In genomic region chr11:130181295-130182272, GRCh38 we compare ENCODE assay signal across 1 cellular context.
TF ChIP-seq lines count a peak whose summit lies in the region.

No MANE protein-coding gene starts in this region.

TF ChIP-seq in HepG2, 621 proteins besides CTCF, POLR2A, EP300 and RAD21 (continued from another document and continues in another):
- TF ChIP-seq ATF4 (CRISPR knock-in tag; IDR thresholded peaks at IDR 0.05), result peak in 1 of 2 experiments; percentile 63; a peak in 1 of 4 replicates
- no peak for TF ChIP-seq THAP8 (CRISPR knock-in tag; IDR thresholded peaks at IDR 0.05; ENCODE audit: borderline replicate concordance)
- no peak; the same call in 1 of the 2 replicates for TF ChIP-seq ZSCAN29 (CRISPR knock-in tag; conservative IDR thresholded peaks at IDR 0.05)
- TF ChIP-seq CHD4 (IDR thresholded peaks at IDR 0.05; ENCODE audit: borderline replicate concordance, low read length), result no peak
- peak; percentile 54; the same call in 1 of the 2 replicates for TF ChIP-seq ZNF350 (CRISPR knock-in tag; IDR thresholded peaks at IDR 0.05; ENCODE audit: borderline replicate concordance, low read depth)
- no peak for TF ChIP-seq BRD4 (CRISPR knock-in tag; IDR thresholded peaks at IDR 0.05)
- TF ChIP-seq AKAP8 (CRISPR knock-in tag; IDR thresholded peaks at IDR 0.05), result no peak
- TF ChIP-seq FOSL1 (CRISPR knock-in tag; IDR thresholded peaks at IDR 0.05; ENCODE audit: borderline replicate concordance), result no peak; the same call in 1 of the 2 replicates
- TF ChIP-seq ATF7-NPFF (CRISPR knock-in tag; IDR thresholded peaks at IDR 0.05; ENCODE audit: low read depth), result no peak
- TF ChIP-seq HNF4G (IDR thresholded peaks at IDR 0.05; ENCODE audit: borderline replicate concordance, low read depth, low read length), result peak; percentile 20; the same call in 1 of the 2 replicates
- peak; percentile 44; the same call in 1 of the 2 replicates for TF ChIP-seq HNF4G (CRISPR knock-in tag; IDR thresholded peaks at IDR 0.05; ENCODE audit: borderline replicate concordance, low read depth)
- TF ChIP-seq FOXC1 (CRISPR knock-in tag; IDR thresholded peaks at IDR 0.05; ENCODE audit: borderline replicate concordance), result no peak
- TF ChIP-seq NR0B2 (CRISPR knock-in tag; IDR thresholded peaks at IDR 0.05), result no peak
- TF ChIP-seq TOE1 (CRISPR knock-in tag; IDR thresholded peaks at IDR 0.05), result 0 out of 2 replicates have a peak, but pooled peaks have one; percentile 30
- TF ChIP-seq POLR2G (IDR thresholded peaks at IDR 0.05; ENCODE audit: low read depth, low read length), result peak; percentile 96
- no peak for TF ChIP-seq SNRNP70 (IDR thresholded peaks at IDR 0.05; ENCODE audit: low read depth, low read length)
- TF ChIP-seq HDAC6 (IDR thresholded peaks at IDR 0.05; ENCODE audit: low read depth, low read length), result no peak
- peak; percentile 43 for TF ChIP-seq SPEN (CRISPR knock-in tag; IDR thresholded peaks at IDR 0.05; ENCODE audit: low read depth)
- no peak for TF ChIP-seq ZNF672 (CRISPR knock-in tag; IDR thresholded peaks at IDR 0.05)
- no peak for TF ChIP-seq ZNF10 (CRISPR knock-in tag; IDR thresholded peaks at IDR 0.05; ENCODE audit: borderline replicate concordance, low read depth)
- peak; percentile 90 for TF ChIP-seq RARA (CRISPR knock-in tag; IDR thresholded peaks at IDR 0.05)
- TF ChIP-seq GZF1 (CRISPR knock-in tag; IDR thresholded peaks at IDR 0.05), result no peak
- 0 out of 2 replicates have a peak, but pooled peaks have one; percentile 31 for TF ChIP-seq STAT5B (CRISPR knock-in tag; IDR thresholded peaks at IDR 0.05)
- peak; percentile 68 for TF ChIP-seq BRCA1 (CRISPR knock-in tag; IDR thresholded peaks at IDR 0.05)
- TF ChIP-seq SALL2 (CRISPR knock-in tag; IDR thresholded peaks at IDR 0.05), result peak; percentile 65; the same call in 1 of the 2 replicates
- TF ChIP-seq RBM22 (optimal IDR thresholded peaks at IDR 0.05; ENCODE audit: low read length), result no peak
- TF ChIP-seq HMG20B (CRISPR knock-in tag; conservative IDR thresholded peaks at IDR 0.05), result 0 out of 2 replicates have a peak, but pooled peaks have one; percentile 61
- no peak for TF ChIP-seq ZFP82 (CRISPR knock-in tag; IDR thresholded peaks at IDR 0.05; ENCODE audit: borderline replicate concordance)
- TF ChIP-seq NCOA1 (CRISPR knock-in tag; IDR thresholded peaks at IDR 0.05), result peak; percentile 50; the same call in 1 of the 2 replicates
- peak; percentile 86 for TF ChIP-seq FOSL2 (CRISPR knock-in tag; IDR thresholded peaks at IDR 0.05)
- TF ChIP-seq LRRFIP1 (CRISPR knock-in tag; conservative IDR thresholded peaks at IDR 0.05), result no peak
- TF ChIP-seq ZNF337 (CRISPR knock-in tag; IDR thresholded peaks at IDR 0.05; ENCODE audit: borderline replicate concordance, low read depth), result no peak
- TF ChIP-seq PRDM4 (CRISPR knock-in tag; IDR thresholded peaks at IDR 0.05; ENCODE audit: borderline replicate concordance), result no peak
- no peak for TF ChIP-seq HNRNPLL (IDR thresholded peaks at IDR 0.05; ENCODE audit: low read depth, low read length, poor library complexity, severe bottlenecking)
- peak; percentile 78 for TF ChIP-seq KAT8 (CRISPR knock-in tag; IDR thresholded peaks at IDR 0.05)
- TF ChIP-seq ZNF644 (CRISPR knock-in tag; IDR thresholded peaks at IDR 0.05; ENCODE audit: low read depth), result 0 out of 2 replicates have a peak, but pooled peaks have one; percentile 13
- TF ChIP-seq HNF4A (CRISPR knock-in tag; IDR thresholded peaks at IDR 0.05), result peak; percentile 79
- TF ChIP-seq SP5 (CRISPR knock-in tag; IDR thresholded peaks at IDR 0.05; ENCODE audit: borderline replicate concordance, low read depth), result peak; percentile 99
- peak; percentile 97 for TF ChIP-seq PAXIP1 (CRISPR knock-in tag; conservative IDR thresholded peaks at IDR 0.05)
- no peak for TF ChIP-seq RAD51 (IDR thresholded peaks at IDR 0.05; ENCODE audit: borderline replicate concordance)
- no peak for TF ChIP-seq ZNF576 (CRISPR knock-in tag; IDR thresholded peaks at IDR 0.05)
- TF ChIP-seq ZNF577 (CRISPR knock-in tag; IDR thresholded peaks at IDR 0.05; ENCODE audit: borderline replicate concordance, low read depth), result no peak
- no peak for TF ChIP-seq ZBTB46 (CRISPR knock-in tag; IDR thresholded peaks at IDR 0.05; ENCODE audit: borderline replicate concordance)
- no peak for TF ChIP-seq ZNF776 (CRISPR knock-in tag; IDR thresholded peaks at IDR 0.05)
- peak; percentile 91 for TF ChIP-seq TARDBP (CRISPR knock-in tag; IDR thresholded peaks at IDR 0.05)
- TF ChIP-seq SIN3B (IDR thresholded peaks at IDR 0.05; ENCODE audit: low read length), result no peak
- TF ChIP-seq ZFP36L2 (CRISPR knock-in tag; IDR thresholded peaks at IDR 0.05), result no peak
- TF ChIP-seq ZNF550 (CRISPR knock-in tag; IDR thresholded peaks at IDR 0.05; ENCODE audit: borderline replicate concordance), result no peak
- TF ChIP-seq ZNF703 (CRISPR knock-in tag; IDR thresholded peaks at IDR 0.05; ENCODE audit: borderline replicate concordance), result peak; percentile 66; the same call in 1 of the 2 replicates
- peak; percentile 67; the same call in 1 of the 2 replicates for TF ChIP-seq ZKSCAN8 (CRISPR knock-in tag; IDR thresholded peaks at IDR 0.05; ENCODE audit: borderline replicate concordance)
- TF ChIP-seq YEATS2 (CRISPR knock-in tag; IDR thresholded peaks at IDR 0.05; ENCODE audit: borderline replicate concordance), result peak; percentile 28; the same call in 1 of the 2 replicates
- TF ChIP-seq SMAD3 (CRISPR knock-in tag; IDR thresholded peaks at IDR 0.05), result 0 out of 2 replicates have a peak, but pooled peaks have one; percentile 45
- TF ChIP-seq ZSCAN20 (CRISPR knock-in tag; IDR thresholded peaks at IDR 0.05; ENCODE audit: borderline replicate concordance), result no peak
- peak; percentile 24; the same call in 1 of the 2 replicates for TF ChIP-seq JUNB (CRISPR knock-in tag; IDR thresholded peaks at IDR 0.05; ENCODE audit: borderline replicate concordance)
- no peak for TF ChIP-seq DZIP1 (CRISPR knock-in tag; IDR thresholded peaks at IDR 0.05)
- no peak for TF ChIP-seq ZBTB8A (CRISPR knock-in tag; IDR thresholded peaks at IDR 0.05; ENCODE audit: borderline replicate concordance, low read depth)
- TF ChIP-seq ZNF607 (CRISPR knock-in tag; IDR thresholded peaks at IDR 0.05; ENCODE audit: borderline replicate concordance), result no peak; the same call in 1 of the 2 replicates
